Comparison of ENCODE assay signal across 1 cellular context in the genomic region with DNA sequence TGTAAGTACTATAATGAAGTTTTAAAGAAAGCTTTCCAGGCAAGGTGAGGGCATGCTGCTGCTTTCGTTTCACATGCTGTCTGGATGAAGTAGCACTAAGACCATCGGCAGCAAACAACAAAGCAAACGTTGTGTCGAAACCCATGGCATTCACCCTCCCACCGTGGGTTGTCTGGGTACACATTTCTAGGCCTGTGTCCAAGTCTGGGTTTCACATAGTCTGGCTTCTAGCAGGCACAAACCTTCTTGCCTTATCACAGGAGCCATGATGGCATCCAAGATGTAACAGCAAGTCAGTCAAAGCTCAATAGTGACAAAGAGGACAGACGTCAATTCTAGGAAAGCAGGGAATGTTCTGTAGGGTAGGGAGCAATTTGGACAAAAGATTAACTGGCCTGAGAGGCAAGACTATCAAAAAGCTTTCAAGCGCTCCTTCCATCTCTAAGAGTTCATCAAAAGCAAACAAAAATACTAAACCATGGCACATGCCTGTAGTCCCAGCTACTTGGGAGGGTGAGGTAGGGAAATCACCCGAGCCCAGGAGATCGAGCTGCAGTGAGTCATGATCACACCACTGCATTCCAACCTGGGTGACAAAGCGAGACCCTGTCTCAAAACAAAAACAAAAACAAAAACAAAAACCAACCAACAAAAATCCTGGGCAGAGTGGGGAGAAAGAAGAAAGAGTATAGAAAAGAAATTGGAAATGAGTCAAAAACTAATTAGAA.
A peak's percentile ranks its signal among the peaks of the same experiment; 100 is the strongest.
TF ChIP-seq lines count a peak whose summit lies in the region.

No MANE protein-coding gene starts in this region.

TF ChIP-seq in HepG2, 621 proteins besides CTCF, POLR2A, EP300 and RAD21:
- TF ChIP-seq MED1 (CRISPR knock-in tag; IDR thresholded peaks at IDR 0.05) (no peak), RBAK (CRISPR knock-in tag; IDR thresholded peaks at IDR 0.05) (0 out of 2 replicates have a peak, but pooled peaks have one; percentile 80), ZNF143 (CRISPR knock-in tag; IDR thresholded peaks at IDR 0.05) (no peak), ZNF251 (CRISPR knock-in tag; IDR thresholded peaks at IDR 0.05) (no peak), SKI (IDR thresholded peaks at IDR 0.05; ENCODE audit: partially characterized antibody) (peak; percentile 26)
